In genomic region chr1:152440635-152441471, GRCh38 we compare ENCODE assay signal across 8 cellular contexts. TPM values are rescaled to one million over a fixed set of nuclear protein-coding genes. Genes with fewer than 3 reads are reported as not detected.
A peak's percentile ranks its signal among the peaks of the same experiment; 100 is the strongest.
DNase-seq lines count a peak whose midpoint lies in the region; ATAC-seq and TF ChIP-seq lines count a peak whose summit lies in the region.

No MANE protein-coding gene starts in this region.

- no peaks in the 10 kb centered on the region for H3K27me3 ChIP-seq in testis

- peaks cover 91% of the 10 kb centered on the region for H3K27me3 Mint-ChIP-seq in Calu3 (ENCODE audit: unreplicated experiment)

- no peaks in the 10 kb centered on the region for H3K36me3 Mint-ChIP-seq in Calu3 (ENCODE audit: insufficient read depth, unreplicated experiment)

- intact Hi-C loops in Calu3 (cut with micrococcal nuclease; ENCODE audit: unreplicated experiment) (loop anchor here (1.0 to 5.0 kb wide), 4 partner anchors 42 to 304 kb away; no protein-coding TSS in a partner anchor), OCI-LY7 (cut with micrococcal nuclease; ENCODE audit: unreplicated experiment) (loop anchor here (5.0 kb wide), 1 partner anchor 254 kb away; no protein-coding TSS in a partner anchor), testis (cut with DNase I; ENCODE audit: low total_unique reads) (no loop called here)

- H3K4me3 ChIP-seq in OCI-LY7 (ENCODE audit: low read depth, low read length, poor library complexity, severe bottlenecking) (no peak overlapping the region), testis (no peak overlapping the region)

- H3K27ac ChIP-seq in OCI-LY7 (ENCODE audit: low read depth, low read length, poor library complexity, severe bottlenecking) (no peak overlapping the region), testis (no peak overlapping the region)

- peak; percentile 87 for ATAC-seq in GM19463 (IDR thresholded peaks at IDR 0.05; ENCODE audit: unreplicated experiment)

- 39 to 51% methylated on average over 15 to 17 of the region's 17 CpGs for WGBS in testis, 2 donors

- H3K27ac Mint-ChIP-seq in Calu3 (ENCODE audit: unreplicated experiment) = no peak overlapping the region

- H2AFZ ChIP-seq in OCI-LY7 (ENCODE audit: low read length) = peak overlapping the region; percentile 57; the same call in 1 of the 2 replicates

- POLR2A ChIA-PET in OCI-LY7 (lab: Charles Lee) = interaction anchor here (0.6 kb wide), 1 partner anchor 22 kb away, joined by 5 read pairs; no protein-coding TSS in a partner anchor

- TF ChIP-seq CTCF in Calu3 (IDR thresholded peaks at IDR 0.05; ENCODE audit: unreplicated experiment) = peak; percentile 92
- TF ChIP-seq CTCF in OCI-LY7 (conservative IDR thresholded peaks at IDR 0.05; ENCODE audit: low read length) = peak; percentile 86
- peak; percentile 51 to 69 (median 68) for TF ChIP-seq CTCF in testis (IDR thresholded peaks at IDR 0.05)

- DNase-seq in Calu3 = peak; percentile 84
- peak; percentile 60 for DNase-seq in HK-2 (ENCODE audit: unreplicated experiment)
- DNase-seq in OCI-LY7 (ENCODE audit: low spot score) = peak; percentile 79
- DNase-seq in activated T-cell treated with anti-CD3 and anti-CD28 coated beads for 24 hours (ENCODE audit: low read depth) = peak; percentile 67
- DNase-seq in fibroblast of gingiva (ENCODE audit: low read depth) = peak; percentile 56
- peak; percentile 20 for DNase-seq in occipital lobe (lab: John Stamatoyannopoulos, UW)
- peak; percentile 83 for DNase-seq in testis

- no peaks in the 10 kb centered on the region for H3K79me2 ChIP-seq in OCI-LY7 (ENCODE audit: insufficient read depth, low read depth, low read length)

- no peak overlapping the region for H3K4me2 ChIP-seq in OCI-LY7 (ENCODE audit: low read length)

- H3K4me1 Mint-ChIP-seq in Calu3 (ENCODE audit: low read depth, unreplicated experiment) = no peaks in the 10 kb centered on the region

- H3K9me3 ChIP-seq in OCI-LY7 (ENCODE audit: low read length) (no peaks in the 10 kb centered on the region), testis (no peaks in the 10 kb centered on the region)

- H3K4me1 ChIP-seq in OCI-LY7 (ENCODE audit: insufficient read depth, low read length, poor library complexity, severe bottlenecking) = no peaks in the 10 kb centered on the region
- H3K4me1 ChIP-seq in testis = no peaks in the 10 kb centered on the region

- CTCF ChIA-PET in Calu3 (lab: Charles Lee) (interaction anchor here (0.7 to 3.2 kb wide), 5 partner anchors 18 to 342 kb away, joined by 3 to 38 read pairs (median 10); no protein-coding TSS in a partner anchor), OCI-LY7 (lab: Charles Lee; ENCODE audit: unreplicated experiment) (interaction anchor here (1.1 kb wide), 1 partner anchor 18 kb away, joined by 3 read pairs; no protein-coding TSS in a partner anchor)

- TF ChIP-seq POLR2A in testis (IDR thresholded peaks at IDR 0.05) = no peak

- H3K9me2 ChIP-seq in OCI-LY7 (ENCODE audit: insufficient read depth, low read length) = no peaks in the 10 kb centered on the region

- BruUV-seq in Calu3 (replicated peaks; lab: Mats Ljungman, UMichigan) = no TSS peak
- BruUV-seq in OCI-LY7 (replicated peaks; lab: Mats Ljungman, UMichigan) = no TSS peak

- no peaks in the 10 kb centered on the region for H3K9me3 Mint-ChIP-seq in Calu3 (ENCODE audit: low read depth, unreplicated experiment)

- H3K4me3 Mint-ChIP-seq in Calu3 (ENCODE audit: low read depth, unreplicated experiment) = no peak overlapping the region

- H4K20me1 ChIP-seq in OCI-LY7 (ENCODE audit: insufficient read depth, low read length) = no peaks in the 10 kb centered on the region

- H3K36me3 ChIP-seq in OCI-LY7 (ENCODE audit: insufficient read depth, low read length) (no peaks in the 10 kb centered on the region), testis (ENCODE audit: low read depth, missing control alignments) (no peaks in the 10 kb centered on the region)

RNA-seq across cellular contexts. Expression of gene CRNN, which starts 26.8 kb away (rescaled TPM):
- total RNA-seq in Calu3 (2022) = not detected in 2 replicates
- not detected in 2 replicates for total RNA-seq in OCI-LY7 (2014; rRNA removed; shearing (Covaris generic))
- total RNA-seq in OCI-LY7 (2022) = not detected in 2 replicates
- total RNA-seq in occipital lobe = not detected
- total RNA-seq in testis = under 1 TPM; 0.16 to 0.43 TPM
- polyA plus RNA-seq in testis (ENCODE audit: insufficient read depth, low read depth, low replicate concordance) = not detected

Comparison
In these comparisons a context has a peak if more than half of its experiments do, and no peak if none do; other contexts are left out.
1. DNase-seq: peak in every context shown above with its lines; median percentile 84 in Calu3; 83 in testis; 79 in OCI-LY7; 67 in activated T-cell treated with anti-CD3 and anti-CD28 coated beads for 24 hours; 60 in HK-2; 56 in fibroblast of gingiva; 20 in occipital lobe.